Comparison of ENCODE assay signal across 8 cellular contexts in the genomic region with DNA sequence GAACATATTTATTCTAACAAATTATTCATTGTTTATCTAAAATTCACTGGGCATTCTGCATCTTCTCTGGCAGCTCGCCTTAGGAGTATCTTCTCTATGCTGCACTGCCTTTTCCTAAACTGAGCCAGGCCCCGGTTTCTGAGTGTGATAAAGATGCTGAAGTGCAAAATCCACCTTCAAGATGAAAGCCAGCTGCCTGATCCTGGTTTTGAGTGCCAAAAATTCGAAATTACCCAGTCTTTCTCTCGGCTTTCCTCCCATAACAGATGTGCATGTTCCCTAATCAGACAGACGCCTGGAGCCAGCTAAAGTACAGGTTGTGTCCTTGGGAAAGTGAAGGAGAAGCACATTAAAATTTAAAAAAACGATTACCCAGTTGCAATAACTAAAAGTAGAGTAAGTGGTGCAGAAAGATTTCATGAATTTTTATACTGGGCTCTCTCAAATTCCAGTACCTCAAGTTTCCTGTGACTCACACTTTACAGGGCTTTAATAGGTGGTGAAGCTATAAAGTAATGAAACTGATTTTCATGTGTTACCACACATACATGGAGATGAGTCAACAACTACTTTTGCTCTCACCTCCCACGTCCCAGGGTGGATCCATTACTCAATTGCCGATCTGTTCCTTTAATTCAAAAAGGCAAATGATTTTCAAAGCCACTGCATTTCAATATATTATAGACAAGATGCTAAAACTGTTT.
DNase-seq lines count a peak whose midpoint lies in the region; ATAC-seq and TF ChIP-seq lines count a peak whose summit lies in the region.

No MANE protein-coding gene starts in this region.

- H2BK20ac ChIP-seq in IMR-90 (ENCODE audit: low read depth, low read length), result peak overlapping the region; percentile 85

- ATAC-seq in GM19043 (IDR thresholded peaks at IDR 0.05; ENCODE audit: low read depth, unreplicated experiment), result peak; percentile 63
- ATAC-seq in IMR-90 (ENCODE audit: low read depth), result peak; percentile 87
- ATAC-seq in lower lobe of right lung, result peak; percentile 54 to 66
- ATAC-seq in HG03097 (IDR thresholded peaks at IDR 0.05; ENCODE audit: low FRiP score, unreplicated experiment), result no peak

- no TSS peak for BruUV-seq in A673 (replicated peaks; lab: Mats Ljungman, UMichigan)
- BruUV-seq in IMR-90 (replicated peaks; lab: Mats Ljungman, UMichigan), result no TSS peak

- no peak for TF ChIP-seq CTCF in A673 (conservative IDR thresholded peaks at IDR 0.05; ENCODE audit: low read depth, low read length)
- no peak for TF ChIP-seq CTCF in IMR-90 (conservative IDR thresholded peaks at IDR 0.05; ENCODE audit: low read depth, low read length)
- no peak for TF ChIP-seq CTCF in lower lobe of right lung (IDR thresholded peaks at IDR 0.05)
- no peak for TF ChIP-seq CTCF in suprapubic skin (IDR thresholded peaks at IDR 0.05)

- H3K14ac ChIP-seq in IMR-90 (replicated peaks; ENCODE audit: low read depth, low read length), result peak overlapping the region; percentile 47

- in situ Hi-C loops in IMR-90 (cut with MboI; ENCODE audit: low sequenced_read_pairs), result no loop called here

- H3K18ac ChIP-seq in IMR-90 (ENCODE audit: low read depth, low read length), result peak overlapping the region; percentile 72

- H2BK5ac ChIP-seq in IMR-90 (ENCODE audit: low read depth, low read length, poor library complexity, severe bottlenecking), result peak overlapping the region; percentile 89

- H3K27me3 ChIP-seq in A673 (replicated peaks; ENCODE audit: insufficient read depth, low read depth, low read length, poor library complexity) (no peaks in the 10 kb centered on the region), IMR-90 (ENCODE audit: control insufficient read depth, insufficient read depth, low read length) (no peaks in the 10 kb centered on the region), lower lobe of right lung (ENCODE audit: low read depth) (no peaks in the 10 kb centered on the region), suprapubic skin (no peaks in the 10 kb centered on the region)

- CTCF ChIA-PET in A673 (lab: Charles Lee), result interaction anchor here (0.6 to 1.2 kb wide), 3 partner anchors 9 to 255 kb away, joined by 4 to 5 read pairs (median 5); no protein-coding TSS in a partner anchor
- CTCF ChIA-PET in IMR-90 (lab: Yijun Ruan, JAX), result interaction anchor here (0.8 kb wide), 1 partner anchor 238 kb away, joined by 3 read pairs; no protein-coding TSS in a partner anchor

- H3K36me3 ChIP-seq in A673 (ENCODE audit: insufficient read depth, low read length, poor library complexity, severe bottlenecking) (no peaks in the 10 kb centered on the region), IMR-90 (ENCODE audit: control insufficient read depth, insufficient read depth, low read length) (no peaks in the 10 kb centered on the region), lower lobe of right lung (no peaks in the 10 kb centered on the region), suprapubic skin (no peaks in the 10 kb centered on the region)

- H3K9me3 ChIP-seq in A673 (ENCODE audit: low read depth, low read length, poor library complexity, severe bottlenecking) (no peaks in the 10 kb centered on the region), IMR-90 (ENCODE audit: control insufficient read depth, insufficient read depth, low read length) (no peaks in the 10 kb centered on the region), lower lobe of right lung (no peaks in the 10 kb centered on the region), suprapubic skin (no peaks in the 10 kb centered on the region)

- peaks cover 19% of the 10 kb centered on the region for H3K4me1 Mint-ChIP-seq in activated naive CD4-positive, alpha-beta T cell treated with anti-CD3 and anti-CD28 coated beads, Interleukin-2, amount 50 U/mL, for 24 hours

- peak overlapping the region; percentile 80 for H3K4me2 ChIP-seq in IMR-90 (ENCODE audit: low read depth, low read length)

- H3K4me3 Mint-ChIP-seq in activated naive CD4-positive, alpha-beta T cell treated with anti-CD3 and anti-CD28 coated beads, Interleukin-2, amount 50 U/mL, for 24 hours, result peak overlapping the region; percentile 69

- H2BK120ac ChIP-seq in IMR-90 (ENCODE audit: low read depth, low read length), result peak overlapping the region; percentile 92

- peaks cover 12% of the 10 kb centered on the region for H3K9me1 ChIP-seq in IMR-90 (ENCODE audit: insufficient read depth, low read length)

- peak overlapping the region; percentile 57 for H3K27ac Mint-ChIP-seq in activated naive CD4-positive, alpha-beta T cell treated with anti-CD3 and anti-CD28 coated beads, Interleukin-2, amount 50 U/mL, for 24 hours

- peak overlapping the region; percentile 69 for H2AFZ ChIP-seq in IMR-90 (replicated peaks; ENCODE audit: low read length, poor library complexity)

- no peaks in the 10 kb centered on the region for H3K79me1 ChIP-seq in IMR-90 (ENCODE audit: low read depth in 1 of 2, low read length in 2 of 2)

- H4K8ac ChIP-seq in IMR-90 (ENCODE audit: low read depth in 2 of 2, low read length in 2 of 2), result peak overlapping the region; percentile 82 to 95

- intact Hi-C loops in A673 (cut with micrococcal nuclease; ENCODE audit: unreplicated experiment) (no loop called here), IMR-90 (cut with micrococcal nuclease) (loop anchor here (1.0 to 2.0 kb wide), 3 partner anchors 47 to 225 kb away; no protein-coding TSS in a partner anchor), lower lobe of right lung (cut with DNase I) (no loop called here)

- peak overlapping the region; percentile 91; the same call in 1 of the 2 replicates for H3K23ac ChIP-seq in IMR-90 (ENCODE audit: low read depth, low read length)

- no peak for TF ChIP-seq POLR2A in IMR-90 (IDR thresholded peaks at IDR 0.05; ENCODE audit: low read depth, low read length)
- no peak for TF ChIP-seq POLR2A in suprapubic skin (IDR thresholded peaks at IDR 0.05)

- H3K4me3 ChIP-seq in A673 (ENCODE audit: low read depth, low read length, poor library complexity, severe bottlenecking), result no peak overlapping the region
- H3K4me3 ChIP-seq in IMR-90 (ENCODE audit: insufficient read depth, low read depth, low read length), result no peak overlapping the region
- H3K4me3 ChIP-seq in lower lobe of right lung, result no peak overlapping the region
- H3K4me3 ChIP-seq in suprapubic skin, result no peak overlapping the region

- TF ChIP-seq EP300 in suprapubic skin (IDR thresholded peaks at IDR 0.05), result no peak

- peak overlapping the region; percentile 95; the same call in 2 of the 3 replicates for H2BK15ac ChIP-seq in IMR-90 (ENCODE audit: low read depth, low read length)

- dilution Hi-C loops in IMR-90 (cut with HindIII; ENCODE audit: low sequenced_read_pairs, unreplicated experiment), result no loop called here

- peak overlapping the region; percentile 44 for H3K4ac ChIP-seq in IMR-90 (ENCODE audit: low read depth, low read length)

- H3K56ac ChIP-seq in IMR-90 (ENCODE audit: extremely low read depth, insufficient read depth, low read length), result peak overlapping the region; percentile 67

- POLR2A ChIA-PET in A673 (lab: Charles Lee; ENCODE audit: low non-redundant PET), result no interaction called here
- POLR2A ChIA-PET in IMR-90 (lab: Charles Lee; ENCODE audit: unreplicated experiment), result no interaction called here

- peak overlapping the region; percentile 87 for H4K91ac ChIP-seq in IMR-90 (ENCODE audit: insufficient read depth, low read depth, low read length)

- H3K9me3 Mint-ChIP-seq in activated naive CD4-positive, alpha-beta T cell treated with anti-CD3 and anti-CD28 coated beads, Interleukin-2, amount 50 U/mL, for 24 hours, result no peaks in the 10 kb centered on the region

- peak overlapping the region; percentile 39; the same call in 1 of the 2 replicates for H2AK5ac ChIP-seq in IMR-90 (ENCODE audit: low read depth, low read length)

- peak overlapping the region; percentile 52 for H3K9ac ChIP-seq in IMR-90 (ENCODE audit: low read depth, low read length)

- H3K27ac ChIP-seq in A673 (ENCODE audit: low read depth, low read length, poor library complexity, severe bottlenecking), result peak overlapping the region; percentile 24
- peak overlapping the region; percentile 85 for H3K27ac ChIP-seq in IMR-90 (ENCODE audit: insufficient read depth, low read length)
- H3K27ac ChIP-seq in lower lobe of right lung, result no peak overlapping the region
- H3K27ac ChIP-seq in suprapubic skin, result peak overlapping the region; percentile 79

- H4K5ac ChIP-seq in IMR-90 (ENCODE audit: low read depth, low read length), result peak overlapping the region; percentile 1; the same call in 1 of the 2 replicates

- WGBS in IMR-90 (ENCODE audit: extremely low coverage in 2 of 2, insufficient read length in 1 of 2), 2 experiments, result no CpG with 5 or more reads among the region's 8 CpGs
- WGBS in suprapubic skin, result 39% methylated on average over 8 of the region's 8 CpGs

- no peak overlapping the region for H2AK9ac ChIP-seq in IMR-90 (replicated peaks; ENCODE audit: low read depth, low read length, poor library complexity)

- H3K27me3 Mint-ChIP-seq in activated naive CD4-positive, alpha-beta T cell treated with anti-CD3 and anti-CD28 coated beads, Interleukin-2, amount 50 U/mL, for 24 hours, result no peaks in the 10 kb centered on the region

- no peaks in the 10 kb centered on the region for H4K20me1 ChIP-seq in IMR-90 (ENCODE audit: insufficient read depth, low read length)

- no peaks in the 10 kb centered on the region for H3K36me3 Mint-ChIP-seq in activated naive CD4-positive, alpha-beta T cell treated with anti-CD3 and anti-CD28 coated beads, Interleukin-2, amount 50 U/mL, for 24 hours

- DNase-seq in A673 (ENCODE audit: low spot score) (peak; percentile 79), IMR-90 (peak; percentile 93), lower lobe of right lung (no peak), suprapubic skin (ENCODE audit: low spot score in 2 of 2) (no peak), T1000 (lab: John Stamatoyannopoulos, UW) (no peak)

- H3K4me1 ChIP-seq in A673 (ENCODE audit: insufficient read depth, low read length, poor library complexity, severe bottlenecking) (peaks cover 12% of the 10 kb centered on the region), IMR-90 (ENCODE audit: control insufficient read depth, insufficient read depth, low read length) (peaks cover 14% of the 10 kb centered on the region), lower lobe of right lung (peaks cover 17% of the 10 kb centered on the region), suprapubic skin (peaks cover 21% of the 10 kb centered on the region)

- no peak for TF ChIP-seq RAD21 in IMR-90 (IDR thresholded peaks at IDR 0.05; ENCODE audit: low read length)

TF ChIP-seq in IMR-90, 13 proteins besides CTCF, POLR2A, EP300 and RAD21:
- no peak for TF ChIP-seq USF2 (IDR thresholded peaks at IDR 0.05; ENCODE audit: low read depth, low read length)
- TF ChIP-seq CEBPB (IDR thresholded peaks at IDR 0.05; ENCODE audit: low read depth, low read length), result peak; percentile 92
- TF ChIP-seq MAZ (IDR thresholded peaks at IDR 0.05; ENCODE audit: borderline replicate concordance, low read depth, low read length), result no peak
- peak; percentile 88 for TF ChIP-seq FOS (IDR thresholded peaks at IDR 0.05; ENCODE audit: low read depth, low read length)

Comparison
In these comparisons a context has a peak if more than half of its experiments do, and no peak if none do; other contexts are left out.
1. DNase-seq: peak in A673 (single experiment) and IMR-90 (single experiment); none in lower lobe of right lung (single experiment), suprapubic skin (0 of 2) and T1000 (single experiment).